17 cellular contexts compared by ENCODE assay signal in genomic region chr3:58629629-58630028, GRCh38. TPM values are rescaled to one million over a fixed set of nuclear protein-coding genes. Genes with fewer than 3 reads are reported as not detected.
DNase-seq lines count a peak whose midpoint lies in the region; ATAC-seq and TF ChIP-seq lines count a peak whose summit lies in the region.
"Had no signal": no experiment of that assay in that cellular context is flagged by ENCODE, and none has a peak within 500 bp of the region (broad histone marks: within the 10 kb centered on the region; RNA-seq: fewer than 3 reads in every experiment).

No MANE protein-coding gene starts in this region.

- no peak for TF ChIP-seq POLR2A in heart left ventricle (IDR thresholded peaks at IDR 0.05)
- no peak for TF ChIP-seq POLR2A in uterus (IDR thresholded peaks at IDR 0.05)

- no peaks in the 10 kb centered on the region for H3K27me3 ChIP-seq in heart left ventricle
- H3K27me3 ChIP-seq in colonic mucosa, result no peaks in the 10 kb centered on the region
- H3K27me3 ChIP-seq in parathyroid adenoma (ENCODE audit: control insufficient read depth, insufficient read depth, low read length), result no peaks in the 10 kb centered on the region
- no peaks in the 10 kb centered on the region for H3K27me3 ChIP-seq in uterus
- H3K27me3 ChIP-seq: cardiac muscle cell had no signal

- H3K9ac ChIP-seq in colonic mucosa (ENCODE audit: low read depth in 2 of 2, low read length in 2 of 2) (peak overlapping the region in 1 of 2 donors; percentile 59), parathyroid adenoma (no peak overlapping the region)

- 87 to 92% (median 90%) methylated on average over 2 of the region's 2 CpGs for WGBS in heart left ventricle, 4 donors

- no peaks in the 10 kb centered on the region for H3K9me3 ChIP-seq in heart left ventricle
- no peaks in the 10 kb centered on the region for H3K9me3 ChIP-seq in colonic mucosa
- no peaks in the 10 kb centered on the region for H3K9me3 ChIP-seq in parathyroid adenoma (ENCODE audit: control insufficient read depth, low read length)
- H3K9me3 ChIP-seq in uterus, result no peaks in the 10 kb centered on the region

- H3K36me3 ChIP-seq in heart left ventricle (no peaks in the 10 kb centered on the region), colonic mucosa (no peaks in the 10 kb centered on the region), parathyroid adenoma (ENCODE audit: control insufficient read depth, insufficient read depth, low read length) (no peaks in the 10 kb centered on the region), uterus (no peaks in the 10 kb centered on the region)
- H3K36me3 ChIP-seq: cardiac muscle cell had no signal

- intact Hi-C loops in heart left ventricle (cut with DNase I) (loop anchor here (1.0 to 10.0 kb wide), 8 partner anchors 42 to 325 kb away; partner anchors contain the start of genes HTD2 (in 1 of the 10), KCTD6 (in 1 of the 10) and RPP14 (in 1 of the 10)), cardiac septum (cut with DNase I) (loop anchor here (1.0 to 10.0 kb wide), 4 partner anchors 42 to 315 kb away; partner anchors contain the start of gene KCTD6), colonic mucosa (cut with DNase I) (loop anchor here (5.0 to 10.0 kb wide), 2 partner anchors 57 to 295 kb away; partner anchors contain the start of gene PXK), uterus (cut with DNase I; ENCODE audit: low total_unique reads) (loop anchor here (10.0 kb wide), 2 partner anchors 65 to 305 kb away; no protein-coding TSS in a partner anchor)

- H3K4me1 ChIP-seq in heart left ventricle (peaks cover 11 to 43% (median 26%) of the 10 kb centered on the region in 12 donors), colonic mucosa (peaks cover 10% of the 10 kb centered on the region), parathyroid adenoma (peaks cover 4% of the 10 kb centered on the region), uterus (peaks cover 0 to 11% of the 10 kb centered on the region in 2 donors)
- H3K4me1 ChIP-seq: foreskin keratinocyte had no signal

- H3K4me3 ChIP-seq in heart left ventricle (no peak overlapping the region), colonic mucosa (no peak overlapping the region), parathyroid adenoma (ENCODE audit: low read depth, low read length) (no peak overlapping the region), uterus (no peak overlapping the region)
- H3K4me3 ChIP-seq: cardiac muscle cell, GM23338, smooth muscle cell had no signal

- H3K27ac ChIP-seq in heart left ventricle (peak overlapping the region; percentile 65 to 92 (median 84)), colonic mucosa (peak overlapping the region; percentile 72), parathyroid adenoma (peak overlapping the region; percentile 47), uterus (peak overlapping the region; percentile 48 to 74)
- H3K27ac ChIP-seq: cardiac muscle cell, foreskin keratinocyte had no signal

- no peaks in the 10 kb centered on the region for H3K79me2 ChIP-seq in parathyroid adenoma

- H2AFZ ChIP-seq in parathyroid adenoma, result no peak overlapping the region
- H2AFZ ChIP-seq: GM23338 had no signal

- no peak for DNase-seq in heart left ventricle
- no peak for DNase-seq in cardiac septum (ENCODE audit: low spot score)
- no peak for DNase-seq in colonic mucosa
- DNase-seq in uterus, result no peak
- no peak for DNase-seq in activated CD4-positive, CD25-positive, alpha-beta regulatory T cell treated with anti-CD3 and anti-CD28 coated beads, Interleukin-2, amount 50 U/mL, for 72 hours
- DNase-seq in T1000 (lab: John Stamatoyannopoulos, UW), result no peak
- DNase-seq in NCI-H1436 treated with DMSO at 0.1 percent for 48 hours (lab: John Stamatoyannopoulos, UW), result no peak
- DNase-seq: NCI-H2081 treated with DMSO at 0.1 percent for 48 hours had no signal

- no peak overlapping the region for H3K4me2 ChIP-seq in parathyroid adenoma (ENCODE audit: low read length)
- H3K4me2 ChIP-seq: GM23338, smooth muscle cell had no signal

- no peak for TF ChIP-seq CTCF in heart left ventricle (IDR thresholded peaks at IDR 0.05)
- TF ChIP-seq CTCF in colonic mucosa (IDR thresholded peaks at IDR 0.05), result no peak
- TF ChIP-seq CTCF in parathyroid adenoma (IDR thresholded peaks at IDR 0.05), result no peak
- no peak for TF ChIP-seq CTCF in uterus (IDR thresholded peaks at IDR 0.05)

- no peak for ATAC-seq in heart left ventricle

RNA-seq across cellular contexts. Expression of gene FAM3D, which starts 36.9 kb away (rescaled TPM):
- total RNA-seq in heart left ventricle (not detected), cardiac septum (not detected), colonic mucosa (100 to 1,000 TPM; 646 to 707 TPM), uterus (under 1 TPM in 1 of 4 donors, not detected in 3; 0.83 TPM)
- polyA plus RNA-seq in heart left ventricle, result under 1 TPM in 1 of 2 donors, not detected in 1; 0.06 TPM
- total RNA-seq: activated CD4-positive, alpha-beta T cell treated with anti-CD3 and anti-CD28 coated beads, Interleukin-2, amount 10 ng/mL, durations not matched to agents 24 days and 14 days; activated naive CD4-positive, alpha-beta T cell treated with anti-CD3 and anti-CD28 coated beads, Interleukin-2, amount 50 U/mL, for 72 hours; foreskin keratinocyte; GM23338; HT1080; M059J had no signal
- polyA plus RNA-seq: cardiac muscle cell, foreskin keratinocyte had no signal

RNA-seq across cellular contexts. Expression of gene FAM107A, which starts 52.4 kb away (rescaled TPM):
- 100 to 1,000 TPM in 3 of 9 donors, 10 to 100 TPM in 6; 24.6 to 144 (median 62.5) TPM for total RNA-seq in heart left ventricle
- 10 to 100 TPM; 39.2 to 47.9 TPM for polyA plus RNA-seq in heart left ventricle
- 29.9 TPM for total RNA-seq in cardiac septum
- 1 to 10 TPM; 2.2 to 5.1 TPM for total RNA-seq in colonic mucosa
- total RNA-seq in uterus, result 100 to 1,000 TPM in 1 of 4 donors, 10 to 100 TPM in 3; 16.2 to 140 (median 61.2) TPM
- total RNA-seq: activated CD4-positive, alpha-beta T cell treated with anti-CD3 and anti-CD28 coated beads, Interleukin-2, amount 10 ng/mL, durations not matched to agents 24 days and 14 days; activated naive CD4-positive, alpha-beta T cell treated with anti-CD3 and anti-CD28 coated beads, Interleukin-2, amount 50 U/mL, for 72 hours; cardiac muscle cell; foreskin keratinocyte; smooth muscle cell had no signal
- polyA plus RNA-seq: cardiac muscle cell, foreskin keratinocyte, smooth muscle cell had no signal

Comparison
In these comparisons a context has a peak if more than half of its experiments do, and no peak if none do; other contexts are left out.
1. RNA of gene FAM3D, which starts 36.9 kb away (total RNA-seq): 646 to 707 TPM in colonic mucosa; 0.83 TPM in uterus, not detected in cardiac septum (single experiment) and not detected in heart left ventricle; every median in the first group is over 100 times any median in the second.
2. Peak in every context shown above with its lines, with median percentiles within 50 percentile points of each other: H3K27ac ChIP-seq.